9 cellular contexts compared by ENCODE assay signal in genomic region chr13:27403252-27403678, GRCh38. TPM values are rescaled to one million over a fixed set of nuclear protein-coding genes. Genes with fewer than 3 reads are reported as not detected.
DNase-seq lines count a peak whose midpoint lies in the region; ATAC-seq, FAIRE-seq and TF ChIP-seq lines count a peak whose summit lies in the region.
"Had no signal": no experiment of that assay in that cellular context is flagged by ENCODE, and none has a peak within 500 bp of the region (broad histone marks: within the 10 kb centered on the region; RNA-seq: fewer than 3 reads in every experiment).

No MANE protein-coding gene starts in this region.

- H3K4me3 Mint-ChIP-seq in immature natural killer cell: no peak overlapping the region
- H3K4me3 Mint-ChIP-seq: activated naive CD8-positive, alpha-beta T cell treated with anti-CD3 and anti-CD28 coated beads, Interleukin-2, amount 10 ng/mL, durations not matched to agents 7 days and 5 days had no signal

- H3K27ac Mint-ChIP-seq in immature natural killer cell: no peak overlapping the region
- H3K27ac Mint-ChIP-seq: activated naive CD8-positive, alpha-beta T cell treated with anti-CD3 and anti-CD28 coated beads, Interleukin-2, amount 10 ng/mL, durations not matched to agents 7 days and 5 days had no signal

- TF ChIP-seq POLR2A in Peyer's patch (IDR thresholded peaks at IDR 0.05): no peak

- H3K4me1 Mint-ChIP-seq in immature natural killer cell: peaks cover 2 to 5% of the 10 kb centered on the region in 2 donors
- H3K4me1 Mint-ChIP-seq: activated naive CD8-positive, alpha-beta T cell treated with anti-CD3 and anti-CD28 coated beads, Interleukin-2, amount 10 ng/mL, durations not matched to agents 7 days and 5 days had no signal

- no peak overlapping the region for H3K4me3 ChIP-seq in BJ (ENCODE audit: low read depth, low read length)
- no peak overlapping the region for H3K4me3 ChIP-seq in Peyer's patch
- H3K4me3 ChIP-seq in pancreas: no peak overlapping the region

- peak; percentile 34 for ATAC-seq in foreskin keratinocyte
- peak; percentile 23 to 51 (median 42) for ATAC-seq in pancreas
- no peak for ATAC-seq in GM21360 (IDR thresholded peaks at IDR 0.05; ENCODE audit: unreplicated experiment)

- FAIRE-seq in pancreas (lab: Jason Lieb, UNC): no peak

- DNase-seq in BJ (ENCODE audit: low read depth) (peak; percentile 84), Peyer's patch (no peak), foreskin keratinocyte (peak in 1 of 2 donors; percentile 34), pancreas (peak in 1 of 6 donors; percentile 23), immature natural killer cell (no peak), inferior parietal cortex (ENCODE audit: extremely low spot score) (no peak)
- DNase-seq in effector CD8-positive, alpha-beta T cell (lab: John Stamatoyannopoulos, UW): no peak
- DNase-seq: activated naive CD8-positive, alpha-beta T cell treated with anti-CD3 and anti-CD28 coated beads, Interleukin-2, amount 10 ng/mL, durations not matched to agents 7 days and 5 days had no signal

- peaks cover 0 to 2% (median 1%) of the 10 kb centered on the region in 3 donors for H3K27me3 Mint-ChIP-seq in immature natural killer cell (ENCODE audit: low read depth in 3 of 3)

- H3K9me3 ChIP-seq in Peyer's patch (no peaks in the 10 kb centered on the region), pancreas (no peaks in the 10 kb centered on the region)

- 9 to 13% methylated on average over 3 of the region's 3 CpGs for WGBS in pancreas, 2 donors

- H3K27ac ChIP-seq in Peyer's patch (peak overlapping the region in 3 of 4 donors; percentile 45 to 89 (median 71)), foreskin keratinocyte (no peak overlapping the region), pancreas (peak overlapping the region; percentile 54 to 86 (median 84))

- CTCF ChIA-PET in BJ (lab: Yijun Ruan, JAX): interaction anchor here (1.4 to 2.0 kb wide), 5 partner anchors 9 to 423 kb away, joined by 5 to 20 read pairs (median 5); no protein-coding TSS in a partner anchor

- H3K36me3 Mint-ChIP-seq in immature natural killer cell: no peaks in the 10 kb centered on the region
- H3K36me3 Mint-ChIP-seq: activated naive CD8-positive, alpha-beta T cell treated with anti-CD3 and anti-CD28 coated beads, Interleukin-2, amount 10 ng/mL, durations not matched to agents 7 days and 5 days had no signal

- H3K27me3 ChIP-seq in BJ (ENCODE audit: control insufficient read depth, insufficient read depth, low read length) (peaks cover 9% of the 10 kb centered on the region), Peyer's patch (no peaks in the 10 kb centered on the region), foreskin keratinocyte (peaks cover 14% of the 10 kb centered on the region), pancreas (no peaks in the 10 kb centered on the region)

- H3K4me1 ChIP-seq in Peyer's patch (peaks cover 0 to 37% (median 2%) of the 10 kb centered on the region in 4 donors), foreskin keratinocyte (no peaks in the 10 kb centered on the region), pancreas (peaks cover 31 to 39% (median 33%) of the 10 kb centered on the region in 3 donors)

- intact Hi-C loops in pancreas (cut with DNase I): no loop called here

- POLR2A ChIA-PET in BJ (lab: Charles Lee): no interaction called here

- H3K9me3 Mint-ChIP-seq in immature natural killer cell: no peaks in the 10 kb centered on the region
- H3K9me3 Mint-ChIP-seq: activated naive CD8-positive, alpha-beta T cell treated with anti-CD3 and anti-CD28 coated beads, Interleukin-2, amount 10 ng/mL, durations not matched to agents 7 days and 5 days had no signal

- TF ChIP-seq CTCF in BJ (IDR thresholded peaks at IDR 0.05; ENCODE audit: insufficient read depth, low read depth, low read length) (no peak), Peyer's patch (IDR thresholded peaks at IDR 0.05) (no peak), foreskin keratinocyte (conservative IDR thresholded peaks at IDR 0.05) (no peak), pancreas (IDR thresholded peaks at IDR 0.05) (no peak)

- H3K36me3 ChIP-seq in BJ (ENCODE audit: control insufficient read depth, insufficient read depth, low read length): no peaks in the 10 kb centered on the region
- no peaks in the 10 kb centered on the region for H3K36me3 ChIP-seq in Peyer's patch
- no peaks in the 10 kb centered on the region for H3K36me3 ChIP-seq in pancreas

RNA-seq across cellular contexts. Expression of gene GTF3A, which starts 21.2 kb away (rescaled TPM):
- polyA plus RNA-seq in BJ (2011; rRNA removed) (42.7 and 60.5 TPM in 2 replicates), foreskin keratinocyte (104 and 114 TPM in 2 replicates), pancreas (100 to 1,000 TPM in 1 of 2 donors, 10 to 100 TPM in 1; 77.9 to 130 TPM), immature natural killer cell (100 to 1,000 TPM; 483 to 645 (median 583) TPM)
- polyA minus RNA-seq in BJ (2011; rRNA and poly(A)+ RNA removed): 22.4 and 25.3 TPM in 2 replicates
- total RNA-seq in Peyer's patch (100 to 1,000 TPM in 1 of 4 donors, 10 to 100 TPM in 3; 29.2 to 179 (median 49.3) TPM), foreskin keratinocyte (113 and 117 TPM in 2 replicates), pancreas (10 to 100 TPM; 39.5 to 54.9 (median 53.9) TPM)

RNA-seq across cellular contexts. Expression of gene MTIF3, which starts 47.1 kb away (rescaled TPM):
- polyA plus RNA-seq in BJ (2011; rRNA removed) (32.7 and 64.0 TPM in 2 replicates), foreskin keratinocyte (44.9 and 45.3 TPM in 2 replicates), pancreas (10 to 100 TPM; 57.7 to 91.4 TPM), immature natural killer cell (10 to 100 TPM; 55.0 to 77.7 (median 67.1) TPM)
- polyA minus RNA-seq in BJ (2011; rRNA and poly(A)+ RNA removed): 7.1 and 11.8 TPM in 2 replicates
- total RNA-seq in Peyer's patch (100 to 1,000 TPM in 1 of 4 donors, 10 to 100 TPM in 3; 78.6 to 150 (median 86.4) TPM), foreskin keratinocyte (39.0 and 40.9 TPM in 2 replicates), pancreas (10 to 100 TPM; 22.3 to 31.7 (median 29.3) TPM)
